In the genomic region with DNA sequence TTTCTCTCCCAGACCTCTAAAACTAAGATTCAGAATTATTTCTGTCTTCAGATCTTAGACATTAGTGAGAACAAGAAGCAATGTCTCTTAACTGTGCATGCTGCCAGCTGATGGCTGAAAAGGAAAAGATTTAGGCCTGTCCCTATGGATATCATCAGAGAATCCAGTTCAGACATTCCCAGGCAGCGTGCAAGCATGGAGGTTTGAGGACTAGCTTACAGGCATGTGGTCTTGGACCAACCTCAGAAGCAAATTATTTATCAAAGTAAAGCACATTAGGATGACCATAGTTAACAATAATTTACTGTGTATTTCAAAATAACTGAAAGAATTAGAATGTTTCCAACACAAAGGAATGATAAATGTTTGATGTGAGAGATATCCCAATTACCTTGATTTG, we compare ENCODE assay signal across 24 cellular contexts.
DNase-seq lines count a peak whose midpoint lies in the region; TF ChIP-seq lines count a peak whose summit lies in the region.
"Had no signal": no experiment of that assay in that cellular context is flagged by ENCODE, and none has a peak within 500 bp of the region (broad histone marks: within the 10 kb centered on the region; RNA-seq: fewer than 3 reads in every experiment).

No MANE protein-coding gene starts in this region.

- H3K4me2 ChIP-seq in neuronal stem cell (ENCODE audit: insufficient read depth, low read length, poor library complexity, severe bottlenecking): no peak overlapping the region

- H3K4me3 ChIP-seq in adrenal gland: no peak overlapping the region
- H3K4me3 ChIP-seq in esophagus squamous epithelium: no peak overlapping the region
- H3K4me3 ChIP-seq in muscle layer of colon (ENCODE audit: low read depth in 1 of 2, low read length in 2 of 2): no peak overlapping the region
- no peak overlapping the region for H3K4me3 ChIP-seq in tibial nerve
- H3K4me3 ChIP-seq in neuronal stem cell (ENCODE audit: low read length in 2 of 2): no peak overlapping the region
- H3K4me3 ChIP-seq: K562, prostate gland had no signal

- DNase-seq in adrenal gland (no peak), esophagus squamous epithelium (lab: John Stamatoyannopoulos, UW) (no peak), tibial nerve (ENCODE audit: low spot score in 2 of 2) (no peak), NCI-H345 treated with DMSO at 0.1 percent for 48 hours (lab: John Stamatoyannopoulos, UW; ENCODE audit: unreplicated experiment) (no peak), neuronal stem cell (ENCODE audit: low spot score) (no peak), DMS79 treated with DMSO at 0.1 percent for 48 hours (lab: John Stamatoyannopoulos, UW) (no peak)
- DNase-seq: activated CD4-positive, alpha-beta T cell treated with anti-CD3 and anti-CD28 coated beads for 1 hour; activated naive CD4-positive, alpha-beta T cell treated with anti-CD3 and anti-CD28 coated beads for 36 hours; activated T-cell treated with anti-CD3 and anti-CD28 coated beads, Interleukin-2, amount 50 U/mL, for 48 hours; CD4-positive, CD25-positive, alpha-beta regulatory T cell; cerebellar nuclear complex; DMS153; effector memory CD8-positive, alpha-beta T cell; GF-D8; GOT3; hypothalamus; NCI-H1694 treated with DMSO at 0.1 percent for 48 hours; NCI-H748 treated with DMSO at 0.1 percent for 48 hours; Right ventricle myocardium superior; stimulated activated CD4-positive, alpha-beta T cell treated with anti-CD3 and anti-CD28 coated beads, Interleukin-12 subunit alpha, Interleukin-12 subunit beta, amount 100 ng/mL, for 4 hours; substantia nigra had no signal

- no peak overlapping the region for H3K4ac ChIP-seq in neuronal stem cell (ENCODE audit: low read length)

- H3K9me3 ChIP-seq in adrenal gland (replicated peaks in 1 of 3) (no peaks in the 10 kb centered on the region), esophagus squamous epithelium (no peaks in the 10 kb centered on the region), muscle layer of colon (ENCODE audit: low read length) (no peaks in the 10 kb centered on the region), tibial nerve (no peaks in the 10 kb centered on the region), neuronal stem cell (replicated peaks in 1 of 2; ENCODE audit: control insufficient read depth in 2 of 2, insufficient read depth in 1 of 2, low read depth in 1 of 2, low read length in 2 of 2) (peaks cover 0 to 1% of the 10 kb centered on the region in 2 donors)
- H3K9me3 ChIP-seq: prostate gland had no signal

- H3K14ac ChIP-seq in neuronal stem cell (ENCODE audit: low read length): no peak overlapping the region

- H2BK120ac ChIP-seq in neuronal stem cell (ENCODE audit: low read depth, low read length): no peak overlapping the region

- no peak overlapping the region for H2BK15ac ChIP-seq in neuronal stem cell (ENCODE audit: low read length)

- TF ChIP-seq CTCF in adrenal gland (IDR thresholded peaks at IDR 0.05): no peak
- TF ChIP-seq CTCF in esophagus squamous epithelium (IDR thresholded peaks at IDR 0.05): no peak
- TF ChIP-seq CTCF in tibial nerve (IDR thresholded peaks at IDR 0.05): no peak

- H3K23ac ChIP-seq in neuronal stem cell (ENCODE audit: low read depth, low read length, poor library complexity): no peak overlapping the region

- H2AFZ ChIP-seq in neuronal stem cell (ENCODE audit: low read length): no peak overlapping the region

- H2AK5ac ChIP-seq in neuronal stem cell (ENCODE audit: low read depth, low read length): no peak overlapping the region

- TF ChIP-seq POLR2A in adrenal gland (IDR thresholded peaks at IDR 0.05) (no peak), esophagus squamous epithelium (IDR thresholded peaks at IDR 0.05) (no peak), tibial nerve (IDR thresholded peaks at IDR 0.05) (no peak)

- H3K4me1 ChIP-seq in adrenal gland (replicated peaks in 1 of 2): peaks cover 0 to 22% of the 10 kb centered on the region in 2 donors
- H3K4me1 ChIP-seq in esophagus squamous epithelium: peaks cover 0 to 29% (median 9%) of the 10 kb centered on the region in 3 donors
- H3K4me1 ChIP-seq in muscle layer of colon (ENCODE audit: insufficient read depth, low read length): peaks cover 43% of the 10 kb centered on the region
- H3K4me1 ChIP-seq in tibial nerve: peaks cover 0 to 21% (median 2%) of the 10 kb centered on the region in 4 donors
- peaks cover 0 to 2% of the 10 kb centered on the region in 2 donors for H3K4me1 ChIP-seq in neuronal stem cell (ENCODE audit: control insufficient read depth in 2 of 2, insufficient read depth in 1 of 2, low read depth in 1 of 2, low read length in 2 of 2)
- H3K4me1 ChIP-seq: prostate gland had no signal

- H3K27ac ChIP-seq in adrenal gland (peak overlapping the region; percentile 10 to 92 (median 66)), esophagus squamous epithelium (peak overlapping the region in 3 of 4 donors; percentile 83 to 95 (median 85)), muscle layer of colon (ENCODE audit: low read depth, low read length) (peak overlapping the region; percentile 71), tibial nerve (peak overlapping the region in 3 of 4 donors; percentile 63 to 87 (median 82)), neuronal stem cell (replicated peaks; ENCODE audit: low read length) (no peak overlapping the region)

- H3K27me3 ChIP-seq in adrenal gland: no peaks in the 10 kb centered on the region
- H3K27me3 ChIP-seq in esophagus squamous epithelium: no peaks in the 10 kb centered on the region
- H3K27me3 ChIP-seq in muscle layer of colon (ENCODE audit: control insufficient read depth in 1 of 2, insufficient read depth in 2 of 2, low read length in 2 of 2): no peaks in the 10 kb centered on the region
- H3K27me3 ChIP-seq in tibial nerve: no peaks in the 10 kb centered on the region
- H3K27me3 ChIP-seq in neuronal stem cell (ENCODE audit: control insufficient read depth in 3 of 3, insufficient read depth in 3 of 3, low read depth in 1 of 3, low read length in 3 of 3): no peaks in the 10 kb centered on the region

- TF ChIP-seq EP300 in tibial nerve (IDR thresholded peaks at IDR 0.05): no peak

- H4K91ac ChIP-seq in neuronal stem cell (ENCODE audit: low read depth, low read length, poor library complexity): no peak overlapping the region

- no peak overlapping the region for H2BK12ac ChIP-seq in neuronal stem cell (ENCODE audit: low read length)

- H3K36me3 ChIP-seq in adrenal gland (replicated peaks in 1 of 2) (no peaks in the 10 kb centered on the region), esophagus squamous epithelium (no peaks in the 10 kb centered on the region), muscle layer of colon (ENCODE audit: insufficient read depth, low read length) (no peaks in the 10 kb centered on the region), tibial nerve (no peaks in the 10 kb centered on the region), neuronal stem cell (replicated peaks in 1 of 2; ENCODE audit: control insufficient read depth in 2 of 2, insufficient read depth in 2 of 2, low read length in 2 of 2) (no peaks in the 10 kb centered on the region)
- H3K36me3 ChIP-seq: prostate gland had no signal

- H3K79me1 ChIP-seq in neuronal stem cell (ENCODE audit: low read depth, low read length): no peaks in the 10 kb centered on the region

- intact Hi-C loops in adrenal gland (cut with DNase I): no loop called here
- intact Hi-C loops in esophagus squamous epithelium (cut with DNase I): no loop called here

- H4K8ac ChIP-seq in neuronal stem cell (ENCODE audit: low read depth, low read length): no peak overlapping the region

- 94 to 100% (median 98%) methylated on average over 1 of the region's 1 CpG for WGBS in adrenal gland, 4 donors
- 74 to 90% methylated on average over 1 of the region's 1 CpG for WGBS in esophagus squamous epithelium, 2 donors
- WGBS in tibial nerve, 2 donors: 93 to 100% methylated on average over 1 of the region's 1 CpG
- no CpG with 5 or more reads among the region's 1 CpG for WGBS in neuronal stem cell (ENCODE audit: extremely low coverage in 2 of 2, insufficient read length in 2 of 2, insufficient replicate concordance in 1 of 2), 2 donors

- H3K9ac ChIP-seq in muscle layer of colon (ENCODE audit: low read length) (no peak overlapping the region), neuronal stem cell (ENCODE audit: low read depth, low read length, poor library complexity) (no peak overlapping the region)

- H3K18ac ChIP-seq in neuronal stem cell (ENCODE audit: low read length): no peak overlapping the region

- H2BK5ac ChIP-seq in neuronal stem cell (ENCODE audit: low read length): no peak overlapping the region
